1 cellular context compared by ENCODE assay signal in the genomic region with DNA sequence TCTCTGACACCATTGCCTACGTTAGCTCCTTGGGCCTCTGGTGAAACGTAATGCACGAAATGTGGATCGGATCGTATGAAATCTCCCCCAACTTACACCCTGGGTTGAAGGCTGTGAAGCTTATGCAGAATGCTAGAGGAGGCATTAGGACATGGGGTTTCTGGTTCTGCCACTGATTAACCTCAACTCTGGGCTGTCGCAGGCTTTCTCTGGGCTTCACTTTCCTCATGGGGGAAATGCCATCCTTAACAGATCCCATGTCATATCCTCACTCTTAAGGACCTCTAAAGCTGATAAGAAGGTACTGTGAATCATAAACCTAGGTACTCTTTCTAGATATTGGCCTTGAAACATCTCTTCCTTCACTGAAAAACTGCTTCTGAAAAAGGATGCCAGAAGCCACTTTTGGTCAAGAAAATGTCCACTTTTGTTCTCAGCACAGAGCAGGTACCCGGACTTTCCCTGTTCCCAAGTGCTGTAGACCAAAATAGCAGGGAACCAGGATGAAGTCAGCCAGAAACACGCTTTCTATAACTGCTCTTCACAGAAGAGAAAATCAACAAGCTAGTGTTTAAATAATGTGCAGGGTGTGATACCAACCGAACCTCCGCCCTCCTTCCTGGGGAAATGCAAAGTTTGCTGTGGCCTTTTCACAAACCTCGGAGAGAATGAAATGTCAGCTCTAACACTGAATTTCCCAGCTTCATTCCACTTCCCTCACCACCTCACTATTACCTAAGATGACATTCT.
TF ChIP-seq lines count a peak whose summit lies in the region.

No MANE protein-coding gene starts in this region.

TF ChIP-seq in SK-N-SH treated with all-trans-retinoic acid at 6 μM for 48 hours, 23 proteins besides CTCF, POLR2A, EP300 and RAD21 (continued from another document):
- TF ChIP-seq, protein P1, sequence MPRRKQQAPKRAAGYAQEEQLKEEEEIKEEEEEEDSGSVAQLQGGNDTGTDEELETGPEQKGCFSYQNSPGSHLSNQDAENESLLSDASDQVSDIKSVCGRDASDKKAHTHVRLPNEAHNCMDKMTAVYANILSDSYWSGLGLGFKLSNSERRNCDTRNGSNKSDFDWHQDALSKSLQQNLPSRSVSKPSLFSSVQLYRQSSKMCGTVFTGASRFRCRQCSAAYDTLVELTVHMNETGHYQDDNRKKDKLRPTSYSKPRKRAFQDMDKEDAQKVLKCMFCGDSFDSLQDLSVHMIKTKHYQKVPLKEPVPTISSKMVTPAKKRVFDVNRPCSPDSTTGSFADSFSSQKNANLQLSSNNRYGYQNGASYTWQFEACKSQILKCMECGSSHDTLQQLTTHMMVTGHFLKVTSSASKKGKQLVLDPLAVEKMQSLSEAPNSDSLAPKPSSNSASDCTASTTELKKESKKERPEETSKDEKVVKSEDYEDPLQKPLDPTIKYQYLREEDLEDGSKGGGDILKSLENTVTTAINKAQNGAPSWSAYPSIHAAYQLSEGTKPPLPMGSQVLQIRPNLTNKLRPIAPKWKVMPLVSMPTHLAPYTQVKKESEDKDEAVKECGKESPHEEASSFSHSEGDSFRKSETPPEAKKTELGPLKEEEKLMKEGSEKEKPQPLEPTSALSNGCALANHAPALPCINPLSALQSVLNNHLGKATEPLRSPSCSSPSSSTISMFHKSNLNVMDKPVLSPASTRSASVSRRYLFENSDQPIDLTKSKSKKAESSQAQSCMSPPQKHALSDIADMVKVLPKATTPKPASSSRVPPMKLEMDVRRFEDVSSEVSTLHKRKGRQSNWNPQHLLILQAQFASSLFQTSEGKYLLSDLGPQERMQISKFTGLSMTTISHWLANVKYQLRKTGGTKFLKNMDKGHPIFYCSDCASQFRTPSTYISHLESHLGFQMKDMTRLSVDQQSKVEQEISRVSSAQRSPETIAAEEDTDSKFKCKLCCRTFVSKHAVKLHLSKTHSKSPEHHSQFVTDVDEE (CRISPR knock-in tag; IDR thresholded peaks at IDR 0.05): no peak
- TF ChIP-seq ZFP30 (CRISPR knock-in tag; IDR thresholded peaks at IDR 0.05) (no peak), ZNF70 (CRISPR knock-in tag; IDR thresholded peaks at IDR 0.05) (no peak), SNAI2 (CRISPR knock-in tag; IDR thresholded peaks at IDR 0.05) (no peak), OSR1 (CRISPR knock-in tag; IDR thresholded peaks at IDR 0.05) (no peak), BACH2 (CRISPR knock-in tag; IDR thresholded peaks at IDR 0.05; ENCODE audit: borderline replicate concordance) (no peak), ZC3H10 (CRISPR knock-in tag; IDR thresholded peaks at IDR 0.05) (no peak), GLIS3 (CRISPR knock-in tag; IDR thresholded peaks at IDR 0.05) (no peak)
- TF ChIP-seq, protein P2, sequence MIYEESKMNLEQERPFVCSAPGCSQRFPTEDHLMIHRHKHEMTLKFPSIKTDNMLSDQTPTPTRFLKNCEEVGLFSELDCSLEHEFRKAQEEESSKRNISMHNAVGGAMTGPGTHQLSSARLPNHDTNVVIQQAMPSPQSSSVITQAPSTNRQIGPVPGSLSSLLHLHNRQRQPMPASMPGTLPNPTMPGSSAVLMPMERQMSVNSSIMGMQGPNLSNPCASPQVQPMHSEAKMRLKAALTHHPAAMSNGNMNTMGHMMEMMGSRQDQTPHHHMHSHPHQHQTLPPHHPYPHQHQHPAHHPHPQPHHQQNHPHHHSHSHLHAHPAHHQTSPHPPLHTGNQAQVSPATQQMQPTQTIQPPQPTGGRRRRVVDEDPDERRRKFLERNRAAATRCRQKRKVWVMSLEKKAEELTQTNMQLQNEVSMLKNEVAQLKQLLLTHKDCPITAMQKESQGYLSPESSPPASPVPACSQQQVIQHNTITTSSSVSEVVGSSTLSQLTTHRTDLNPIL (CRISPR knock-in tag; IDR thresholded peaks at IDR 0.05; ENCODE audit: low read depth): no peak
